19 cellular contexts compared by ENCODE assay signal in the genomic region with DNA sequence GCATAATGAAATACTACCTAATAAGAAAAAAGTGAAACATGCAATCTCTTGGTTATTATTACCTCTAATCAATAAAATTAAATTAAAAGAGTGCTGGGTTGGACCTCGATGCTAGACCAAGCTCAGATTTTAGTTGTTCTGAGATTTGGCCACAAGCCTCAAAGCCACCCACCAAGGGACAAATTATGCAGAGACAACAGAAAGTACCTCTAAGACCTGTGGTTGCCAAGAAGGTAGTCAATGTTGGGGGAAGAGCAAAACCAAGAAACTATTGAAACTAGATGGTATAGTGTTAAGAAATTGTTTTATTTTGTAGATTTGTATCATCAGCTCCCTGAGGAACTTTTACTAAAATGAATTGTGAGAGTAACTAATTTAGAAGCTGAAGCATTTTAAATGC.
"Had no signal": no experiment of that assay in that cellular context is flagged by ENCODE, and none has a peak within 500 bp of the region (broad histone marks: within the 10 kb centered on the region; RNA-seq: fewer than 3 reads in every experiment).

No MANE protein-coding gene starts in this region.

- H3K9me3 Mint-ChIP-seq: activated naive CD4-positive, alpha-beta T cell treated with anti-CD3 and anti-CD28 coated beads, Interleukin-2, amount 50 U/mL, for 72 hours; activated T-cell treated with anti-CD3 and anti-CD28 coated beads, Interleukin-2, amount 50 U/mL, for 24 hours; brain; neural progenitor cell had no signal

- H2AFZ ChIP-seq: hepatocyte, neural progenitor cell had no signal

- H3K9ac ChIP-seq: neural progenitor cell had no signal

- H3K27me3 ChIP-seq: colonic mucosa, esophagus muscularis mucosa, hepatocyte, neural progenitor cell, ovary, stomach, testis, upper lobe of left lung had no signal

- ATAC-seq: activated CD4-positive, CD25-positive, alpha-beta regulatory T cell treated with anti-CD3 and anti-CD28 coated beads, Interleukin-2, amount 50 U/mL, for 24 hours; left lobe of liver; sciatic nerve had no signal

- H3K27ac ChIP-seq: colonic mucosa, esophagus muscularis mucosa, hepatocyte, neural progenitor cell, ovary, stomach, testis, upper lobe of left lung had no signal

- H3K79me2 ChIP-seq: hepatocyte had no signal

- H3K4me2 ChIP-seq: hepatocyte, neural progenitor cell had no signal

- H3K4me3 Mint-ChIP-seq: activated T-cell treated with anti-CD3 and anti-CD28 coated beads, Interleukin-2, amount 50 U/mL, for 24 hours; brain; neural progenitor cell had no signal

- H3K4me3 ChIP-seq: colonic mucosa, esophagus muscularis mucosa, hepatocyte, neural progenitor cell, ovary, stomach, testis, upper lobe of left lung had no signal

- H3K36me3 ChIP-seq: colonic mucosa, esophagus muscularis mucosa, neural progenitor cell, ovary, stomach, upper lobe of left lung had no signal

- H3K4me1 ChIP-seq: colonic mucosa, esophagus muscularis mucosa, stomach, testis, upper lobe of left lung had no signal

- DNase-seq: activated CD4-positive, alpha-beta T cell treated with anti-CD3 and anti-CD28 coated beads, Interleukin-2, amount 50 U/mL, for 1 hour; activated effector memory CD4-positive, alpha-beta T cell treated with anti-CD3 and anti-CD28 coated beads, Interleukin-2, amount 50 U/mL, for 16 hours; activated T-cell treated with anti-CD3 and anti-CD28 coated beads, Interleukin-2, amount 50 U/mL, for 24 hours; central memory CD4-positive, alpha-beta T cell; colonic mucosa; islet precursor cell; ovary; stomach; T1000; testis; upper lobe of left lung had no signal

- H3K36me3 Mint-ChIP-seq: activated naive CD4-positive, alpha-beta T cell treated with anti-CD3 and anti-CD28 coated beads, Interleukin-2, amount 50 U/mL, for 72 hours; brain; neural progenitor cell had no signal

- H3K27ac Mint-ChIP-seq: activated T-cell treated with anti-CD3 and anti-CD28 coated beads, Interleukin-2, amount 50 U/mL, for 24 hours; brain; neural progenitor cell had no signal
